In the genomic region with DNA sequence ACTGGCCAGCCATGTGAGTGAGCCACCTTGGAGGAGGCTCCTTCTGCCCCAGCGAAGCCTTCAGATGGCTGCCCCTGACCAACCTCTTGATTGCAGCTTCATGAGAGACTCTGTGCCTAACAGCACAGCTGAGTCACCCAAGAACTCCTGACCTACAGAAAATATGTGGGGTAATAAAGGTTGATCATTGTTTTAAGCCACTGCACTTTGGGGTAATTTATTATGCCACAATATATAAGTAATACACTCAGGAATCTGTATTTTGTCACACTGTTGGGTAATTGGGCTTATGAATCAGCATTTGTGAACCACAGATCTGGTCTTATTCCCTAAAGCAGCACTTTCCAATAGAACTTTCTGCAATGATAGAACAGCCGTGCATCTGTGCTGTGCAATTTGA, we compare ENCODE assay signal across 15 cellular contexts. TPM values are rescaled to one million over a fixed set of nuclear protein-coding genes. Genes with fewer than 3 reads are reported as not detected.
A peak's percentile ranks its signal among the peaks of the same experiment; 100 is the strongest.
DNase-seq lines count a peak whose midpoint lies in the region; ATAC-seq, FAIRE-seq and TF ChIP-seq lines count a peak whose summit lies in the region.
"Had no signal": no experiment of that assay in that cellular context is flagged by ENCODE, and none has a peak within 500 bp of the region (broad histone marks: within the 10 kb centered on the region; RNA-seq: fewer than 3 reads in every experiment).

No MANE protein-coding gene starts in this region.

- intact Hi-C loops in HCT116 (cut with micrococcal nuclease): no loop called here
- intact Hi-C loops in HepG2 (cut with micrococcal nuclease; ENCODE audit: unreplicated experiment): no loop called here

- H3K4me3 ChIP-seq in HCT116 (replicated peaks in 1 of 2; ENCODE audit: low read depth in 1 of 2, low read length in 2 of 2) (no peak overlapping the region), SK-N-SH (ENCODE audit: low read depth in 2 of 2, low read length in 1 of 2) (no peak overlapping the region), fibroblast of villous mesenchyme (ENCODE audit: low read depth, low read length) (no peak overlapping the region), HepG2 (replicated peaks in 1 of 3; ENCODE audit: insufficient read depth in 1 of 3, low read depth in 2 of 3, low read length in 3 of 3) (no peak overlapping the region)
- H3K4me3 ChIP-seq: body of pancreas, esophagus squamous epithelium, left ventricle myocardium inferior had no signal

- FAIRE-seq in HepG2 (lab: Jason Lieb, UNC): no peak

- TF ChIP-seq RAD21 in HCT116 (IDR thresholded peaks at IDR 0.05; ENCODE audit: low read depth) (no peak), SK-N-SH (IDR thresholded peaks at IDR 0.05; ENCODE audit: low read length) (no peak), HepG2 (CRISPR knock-in tag; IDR thresholded peaks at IDR 0.05) (no peak)

- H3K27ac ChIP-seq in HCT116 (ENCODE audit: low read depth, low read length) (no peak overlapping the region), SK-N-SH (ENCODE audit: low read depth in 2 of 2, low read length in 1 of 2) (0 out of 4 replicates have a peak overlapping the region, but pooled peaks of 1 of the 2 experiments have one; percentile 9), HepG2 (ENCODE audit: extremely low read length, insufficient read depth, low read length) (no peak overlapping the region)
- H3K27ac ChIP-seq: body of pancreas, esophagus squamous epithelium, left ventricle myocardium inferior had no signal

- TF ChIP-seq CTCF in HCT116 (IDR thresholded peaks at IDR 0.05 in 2 of 3, conservative IDR thresholded peaks at IDR 0.05 in 1 of 3; ENCODE audit: borderline replicate concordance in 1 of 3, insufficient read depth in 1 of 3, low read depth in 2 of 3, low read length in 2 of 3) (no peak), SK-N-SH (IDR thresholded peaks at IDR 0.05) (no peak), fibroblast of villous mesenchyme (IDR thresholded peaks at IDR 0.05; ENCODE audit: insufficient read depth, low read depth, low read length) (no peak), HepG2 (CRISPR knock-in tag; IDR thresholded peaks at IDR 0.05) (no peak)

- CTCF ChIA-PET in HCT116 (lab: Charles Lee): interaction anchor here (2.3 kb wide), 1 partner anchor 10 kb away, joined by 8 read pairs; no protein-coding TSS in a partner anchor
- CTCF ChIA-PET in SK-N-SH (lab: Yijun Ruan, JAX): interaction anchor here (2.0 to 4.2 kb wide), 2 partner anchors 11 to 112 kb away, joined by 6 to 43 read pairs; no protein-coding TSS in a partner anchor
- CTCF ChIA-PET in HepG2 (lab: Yijun Ruan, JAX; ENCODE audit: low intra/inter-chr PET ratio, low total read pairs): interaction anchor here (4.3 kb wide), 1 partner anchor 9 kb away, joined by 47 read pairs; no protein-coding TSS in a partner anchor

- TF ChIP-seq EP300 in SK-N-SH (IDR thresholded peaks at IDR 0.05; ENCODE audit: borderline replicate concordance in 1 of 2, low read depth in 1 of 2, low read length in 1 of 2): no peak
- TF ChIP-seq EP300 in HepG2 (IDR thresholded peaks at IDR 0.05; ENCODE audit: low read depth in 2 of 2, low read length in 2 of 2): no peak
- TF ChIP-seq EP300 in HepG2 (CRISPR knock-in tag; IDR thresholded peaks at IDR 0.05; ENCODE audit: borderline replicate concordance): no peak

- H3K4me1 ChIP-seq in HCT116 (ENCODE audit: control insufficient read depth in 1 of 2, insufficient read depth in 2 of 2, low read length in 2 of 2) (peaks cover 0 to 16% of the 10 kb centered on the region in 2 experiments; a peak in 3 of 4 replicates), SK-N-SH (ENCODE audit: control insufficient read depth in 1 of 2, insufficient read depth in 2 of 2, low read depth in 1 of 2, low read length in 1 of 2) (no peaks in the 10 kb centered on the region), HepG2 (ENCODE audit: insufficient read depth, low read length) (peaks cover 9% of the 10 kb centered on the region; the same call in 1 of the 2 replicates)
- H3K4me1 ChIP-seq: body of pancreas, esophagus squamous epithelium, left ventricle myocardium inferior had no signal

- H3K79me2 ChIP-seq in HCT116 (ENCODE audit: insufficient read depth, low read length) (no peaks in the 10 kb centered on the region), SK-N-SH (ENCODE audit: insufficient read depth) (no peaks in the 10 kb centered on the region), HepG2 (ENCODE audit: insufficient read depth, low read length) (no peaks in the 10 kb centered on the region)

- DNase-seq in A172 (ENCODE audit: low spot score) (peak; percentile 91), HCT116 (ENCODE audit: low read depth, low spot score) (no peak), SK-N-SH (no peak), fibroblast of villous mesenchyme (ENCODE audit: low read depth) (peak; percentile 91), HepG2 (ENCODE audit: low spot score) (no peak), SHP77 (lab: John Stamatoyannopoulos, UW) (no peak), activated gamma-delta T cell (lab: John Stamatoyannopoulos, UW) (no peak)
- DNase-seq: activated T-cell treated with anti-CD3 and anti-CD28 coated beads for 4 hours; body of pancreas; esophagus squamous epithelium; left ventricle myocardium inferior; NCI-H2029; occipital lobe; stimulated activated CD4-positive, alpha-beta T cell treated with anti-CD3 and anti-CD28 coated beads, Interleukin-4, amount 100 ng/mL, for 24 hours had no signal

- RAD21 ChIA-PET in HCT116 (lab: Charles Lee; ENCODE audit: low non-redundant PET in 1 of 2, low total read pairs in 2 of 2, uncharacterized antibody in 2 of 2, unreplicated experiment in 2 of 2): no interaction called here

- H3K9me2 ChIP-seq in HCT116 (ENCODE audit: insufficient read depth): no peaks in the 10 kb centered on the region
- no peaks in the 10 kb centered on the region for H3K9me2 ChIP-seq in SK-N-SH

- TF ChIP-seq POLR2A in HCT116 (IDR thresholded peaks at IDR 0.05; ENCODE audit: borderline replicate concordance, extremely low read depth, insufficient read depth, insufficient read length): no peak
- no peak for TF ChIP-seq POLR2A in HepG2 (IDR thresholded peaks at IDR 0.05; ENCODE audit: insufficient read depth in 1 of 2, low read depth in 2 of 2, low read length in 2 of 2)

- no peaks in the 10 kb centered on the region for H4K20me1 ChIP-seq in HCT116 (ENCODE audit: insufficient read depth)
- H4K20me1 ChIP-seq in SK-N-SH (ENCODE audit: insufficient read depth): no peaks in the 10 kb centered on the region
- H4K20me1 ChIP-seq in HepG2 (ENCODE audit: insufficient read depth, low read length): no peaks in the 10 kb centered on the region

- in situ Hi-C loops in HepG2 (cut with HindIII; ENCODE audit: extremely low pct_ligation_motif_present, low pct_unique_long_range_greater_than_20kb): no loop called here

- 49% methylated on average over 2 of the region's 2 CpGs for WGBS in SK-N-SH (ENCODE audit: low lambda C conversion rate)
- 95% methylated on average over 2 of the region's 2 CpGs for whole genome bisulfite sequencing in HepG2 (ENCODE audit: low lambda C conversion rate)

- POLR2A ChIA-PET in HCT116 (lab: Charles Lee) (no interaction called here), SK-N-SH (lab: Yijun Ruan, JAX) (no interaction called here), HepG2 (lab: Yijun Ruan, JAX) (no interaction called here)

- ATAC-seq in HCT116 (peak; percentile 15; the same call in 1 of the 2 replicates), HepG2 (no peak)
- ATAC-seq in activated CD4-positive, CD25-positive, alpha-beta regulatory T cell treated with anti-CD3 and anti-CD28 coated beads, Interleukin-2, amount 50 U/mL, for 24 hours: no peak
- ATAC-seq: body of pancreas had no signal

- no peak overlapping the region for H3K9ac ChIP-seq in HCT116 (ENCODE audit: low read length)
- no peak overlapping the region for H3K9ac ChIP-seq in SK-N-SH
- no peak overlapping the region for H3K9ac ChIP-seq in HepG2 (ENCODE audit: insufficient read depth, low read depth, low read length)

- H3K4me2 ChIP-seq in HCT116 (ENCODE audit: low read length) (peak overlapping the region; percentile 32), SK-N-SH (no peak overlapping the region), HepG2 (ENCODE audit: low read depth, low read length) (no peak overlapping the region)

- H3K36me3 ChIP-seq in HCT116 (ENCODE audit: control insufficient read depth in 1 of 2, insufficient read depth in 2 of 2, low read length in 2 of 2) (no peaks in the 10 kb centered on the region), SK-N-SH (replicated peaks in 1 of 2; ENCODE audit: control insufficient read depth in 1 of 2, insufficient read depth in 2 of 2, low read length in 1 of 2) (no peaks in the 10 kb centered on the region), HepG2 (replicated peaks in 1 of 2; ENCODE audit: control insufficient read depth in 1 of 2, insufficient read depth in 2 of 2, low read length in 2 of 2) (no peaks in the 10 kb centered on the region)
- H3K36me3 ChIP-seq: esophagus squamous epithelium, left ventricle myocardium inferior had no signal

- H2AFZ ChIP-seq in HCT116 (ENCODE audit: low read depth, low read length, poor library complexity, severe bottlenecking): no peak overlapping the region
- H2AFZ ChIP-seq in SK-N-SH (ENCODE audit: low read depth): no peak overlapping the region
- H2AFZ ChIP-seq in HepG2 (ENCODE audit: low read length): no peak overlapping the region

- H3F3A ChIP-seq in SK-N-SH (replicated peaks; ENCODE audit: insufficient read depth): peaks cover 6% of the 10 kb centered on the region

- H3K27me3 ChIP-seq in HCT116 (ENCODE audit: insufficient read depth, low read length): no peaks in the 10 kb centered on the region
- H3K27me3 ChIP-seq in SK-N-SH (ENCODE audit: insufficient read depth): no peaks in the 10 kb centered on the region
- no peaks in the 10 kb centered on the region for H3K27me3 ChIP-seq in HepG2 (ENCODE audit: control insufficient read depth in 1 of 2, insufficient read depth in 2 of 2, low read length in 2 of 2)
- H3K27me3 ChIP-seq: body of pancreas, esophagus squamous epithelium had no signal

- BruUV-seq in HCT116 (replicated peaks; lab: Mats Ljungman, UMichigan) (no TSS peak), HepG2 (replicated peaks; lab: Mats Ljungman, UMichigan) (no TSS peak)

- H3K9me3 ChIP-seq in HCT116 (ENCODE audit: control insufficient read depth in 1 of 2, insufficient read depth in 1 of 2, low read depth in 1 of 2, low read length in 2 of 2): no peaks in the 10 kb centered on the region
- H3K9me3 ChIP-seq in SK-N-SH: no peaks in the 10 kb centered on the region
- no peaks in the 10 kb centered on the region for H3K9me3 ChIP-seq in HepG2 (ENCODE audit: low read length)
- H3K9me3 ChIP-seq: body of pancreas, esophagus squamous epithelium, left ventricle myocardium inferior had no signal

RNA-seq across cellular contexts. Expression of gene VDAC1, which starts 24.4 kb away (rescaled TPM):
- 554 and 618 TPM in 2 replicates for total RNA-seq in A172 (2014; rRNA removed; shearing (Covaris generic))
- total RNA-seq in HCT116 (2021; ENCODE audit: unreplicated experiment) (269 TPM), fibroblast of villous mesenchyme (263 and 350 TPM in 2 replicates), HepG2 (2016; rRNA removed; fragmentation: Illumina TruSeq; extraction: Trizol) (380 and 481 TPM in 2 replicates)
- 279 and 307 TPM in 2 replicates for polyA plus RNA-seq in HCT116 (2012)
- polyA plus RNA-seq in SK-N-SH (2012; rRNA removed) (155 and 166 TPM in 2 replicates), HepG2 (2011; rRNA removed) (112 and 119 TPM in 2 replicates)
- 216 and 238 TPM in 2 replicates for polyA plus RNA-seq in SK-N-SH (2012; cell fraction: cytosol; rRNA removed)
- 77.0 and 124 TPM in 2 replicates for polyA plus RNA-seq in SK-N-SH (2012; cell fraction: nucleus; rRNA removed)
- total RNA-seq in HepG2 (2016; cell fraction: cytosol; rRNA removed; fragmentation: Illumina TruSeq; extraction: Trizol; ENCODE audit: low read depth): 142 and 143 TPM in 2 replicates
- total RNA-seq in HepG2 (2016; cell fraction: insoluble cytoplasmic fraction; rRNA removed; fragmentation: Illumina TruSeq; extraction: Trizol): 391 and 476 TPM in 2 replicates
- total RNA-seq in HepG2 (2016; cell fraction: membrane; rRNA removed; fragmentation: Illumina TruSeq; extraction: Trizol): 267 and 273 TPM in 2 replicates
- 160 and 168 TPM in 2 replicates for total RNA-seq in HepG2 (2016; cell fraction: nucleus; rRNA removed; fragmentation: Illumina TruSeq; extraction: Trizol)
- 99.4 and 136 TPM in 2 replicates for polyA plus RNA-seq in HepG2 (2011; cell fraction: cytosol; rRNA removed)
- polyA plus RNA-seq in HepG2 (2011; cell fraction: nucleus; rRNA removed): 68.8 and 87.6 TPM in 2 replicates
- polyA plus RNA-seq in HepG2 (2012): 283 and 305 TPM in 2 replicates
- 122 and 132 TPM in 2 replicates for polyA plus RNA-seq in HepG2 (2016; cell fraction: cytosol; fragmentation: Illumina TruSeq; extraction: Trizol; ENCODE audit: low read depth)
- 522 and 545 TPM in 2 replicates for polyA plus RNA-seq in HepG2 (2016; cell fraction: insoluble cytoplasmic fraction; fragmentation: Illumina TruSeq; extraction: Trizol; ENCODE audit: low read depth)
- 196 and 202 TPM in 2 replicates for polyA plus RNA-seq in HepG2 (2016; cell fraction: membrane; fragmentation: Illumina TruSeq; extraction: Trizol; ENCODE audit: low read depth)
- polyA plus RNA-seq in HepG2 (2016; cell fraction: nucleus; fragmentation: Illumina TruSeq; extraction: Trizol; ENCODE audit: insufficient read depth, low read depth): 247 and 250 TPM in 2 replicates
- polyA minus RNA-seq in HepG2 (2011; rRNA and poly(A)+ RNA removed; ENCODE audit: low replicate concordance): 53.4 and 93.5 TPM in 2 replicates
- 105 and 139 TPM in 2 replicates for polyA minus RNA-seq in HepG2 (2011; cell fraction: cytosol; rRNA and poly(A)+ RNA removed)
- 59.4 and 73.6 TPM in 2 replicates for polyA minus RNA-seq in HepG2 (2011; cell fraction: nucleus; rRNA and poly(A)+ RNA removed)

Comparison
In these comparisons a context has a peak if more than half of its experiments do, and no peak if none do; other contexts are left out.
1. DNase-seq: peak in A172 (single experiment) and fibroblast of villous mesenchyme (single experiment); none in HCT116 (single experiment), SK-N-SH (single experiment), HepG2 (single experiment), SHP77 (0 of 2) and activated gamma-delta T cell (single experiment).